Comparison of ENCODE assay signal across 30 cellular contexts in the genomic region with DNA sequence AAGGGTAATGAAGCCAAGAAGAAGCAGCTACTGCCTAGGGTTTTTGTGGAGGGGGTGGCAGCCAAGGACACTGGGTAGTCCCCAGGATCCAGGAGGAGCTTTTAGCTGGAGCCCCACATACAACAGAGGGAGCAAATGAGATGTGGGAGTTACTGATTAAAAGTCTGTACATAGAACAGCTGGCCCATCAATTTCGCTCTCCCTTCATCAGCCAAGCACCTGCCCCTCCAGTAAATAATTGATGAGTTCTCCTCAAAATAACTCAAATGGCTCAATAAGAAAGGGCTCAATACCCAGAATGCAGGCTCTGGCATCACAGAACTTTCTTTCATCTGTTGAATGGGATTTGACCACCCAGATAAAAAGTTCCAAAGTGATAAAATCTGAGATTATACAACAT. TPM values are rescaled to one million over a fixed set of nuclear protein-coding genes. Genes with fewer than 3 reads are reported as not detected.
"Had no signal": no experiment of that assay in that cellular context is flagged by ENCODE, and none has a peak within 500 bp of the region (broad histone marks: within the 10 kb centered on the region; RNA-seq: fewer than 3 reads in every experiment).

No MANE protein-coding gene starts in this region.

- H3K27ac Mint-ChIP-seq: T-cell had no signal

- H3K36me3 Mint-ChIP-seq: T-cell had no signal

- ATAC-seq: Panc1, SK-N-SH treated with all-trans-retinoic acid at 6 μM for 48 hours, T-cell had no signal

- DNase-seq: Karpas-422, MM.1S, MV-4-11, NCI-H1092, NCI-H1105, NCI-H1436, NCI-H1694 treated with DMSO at 0.1 percent for 48 hours, NCI-H187 treated with DMSO at 0.1 percent for 48 hours, NCI-H2029, NCI-H2081, NCI-H2171 treated with DMSO at 0.1 percent for 48 hours, NCI-H2227 treated with DMSO at 0.1 percent for 48 hours, NCI-H345, NCI-H446, NCI-H510A treated with DMSO at 0.1 percent for 48 hours, NCI-H524 treated with DMSO at 0.1 percent for 48 hours, NCI-H526 treated with DMSO at 0.1 percent for 48 hours, NCI-H774, PC-9, Right ventricle myocardium superior, RPMI8226, SHP77 treated with DMSO at 0.1 percent for 48 hours, T-cell had no signal

- H3K4me1 Mint-ChIP-seq: T-cell had no signal

- H3K9me3 Mint-ChIP-seq: T-cell had no signal

- H3K4me3 Mint-ChIP-seq: T-cell had no signal

RNA-seq across cellular contexts. Expression of a gene that starts 15.2 kb away (rescaled TPM):
- total RNA-seq: LHCN-M2; MCF 10A; OCI-LY7; PC-9; Right ventricle myocardium superior; SK-MEL-5; T-helper 1 cell treated with Interleukin-12 subunit alpha and Interleukin-12 subunit beta and Interleukin-4 antibody, amounts not matched to agents 30 ng/mL and 1 ng/mL, for 36 hours had no signal
